ENCODE assay signal across 8 cellular contexts in genomic region chr18:35458677-35459441, GRCh38. TPM values are rescaled to one million over a fixed set of nuclear protein-coding genes. Genes with fewer than 3 reads are reported as not detected.
DNase-seq lines count a peak whose midpoint lies in the region; ATAC-seq and TF ChIP-seq lines count a peak whose summit lies in the region.

No MANE protein-coding gene starts in this region.

- peak overlapping the region; percentile 5 for H3K4me2 ChIP-seq in hepatocyte

- no peaks in the 10 kb centered on the region for H3K79me2 ChIP-seq in hepatocyte

- no peaks in the 10 kb centered on the region for H4K20me1 ChIP-seq in hepatocyte (ENCODE audit: insufficient read depth, poor library complexity, severe bottlenecking)

- H3K36me3 ChIP-seq in BE2C = no peaks in the 10 kb centered on the region
- H3K36me3 ChIP-seq in hepatocyte (replicated peaks; ENCODE audit: insufficient read depth, low read depth) = no peaks in the 10 kb centered on the region
- no peaks in the 10 kb centered on the region for H3K36me3 ChIP-seq in transverse colon

- H3K27ac ChIP-seq in hepatocyte (peak overlapping the region; percentile 82), transverse colon (peak overlapping the region; percentile 4 to 75 (median 52))

- DNase-seq in BE2C = peak; percentile 74
- peak; percentile 82 for DNase-seq in UCSD-AML1 (lab: John Stamatoyannopoulos, UW; ENCODE audit: unreplicated experiment)
- peak; percentile 84 for DNase-seq in hepatocyte (ENCODE audit: low spot score)
- peak; percentile 58 for DNase-seq in transverse colon
- no peak for DNase-seq in germinal center (ENCODE audit: low spot score)
- DNase-seq in NCI-H748 treated with DMSO at 0.1 percent for 48 hours (lab: John Stamatoyannopoulos, UW) = no peak
- no peak for DNase-seq in GOT3 (lab: John Stamatoyannopoulos, UW)

- H3K9me2 ChIP-seq in hepatocyte (replicated peaks; ENCODE audit: insufficient read depth) = no peaks in the 10 kb centered on the region

- H3K4me1 ChIP-seq in BE2C = peaks cover 12% of the 10 kb centered on the region
- H3K4me1 ChIP-seq in hepatocyte (ENCODE audit: insufficient read depth) = peaks cover 23% of the 10 kb centered on the region
- peaks cover 7 to 49% (median 7%) of the 10 kb centered on the region in 4 donors for H3K4me1 ChIP-seq in transverse colon

- TF ChIP-seq EP300 in transverse colon (IDR thresholded peaks at IDR 0.05; ENCODE audit: low read depth) = peak; percentile 9

- intact Hi-C loops in transverse colon (cut with DNase I; ENCODE audit: low total_unique reads) = no loop called here

- peak; percentile 67 for ATAC-seq in HG02588 (IDR thresholded peaks at IDR 0.05; ENCODE audit: unreplicated experiment)

- H3K27me3 ChIP-seq in BE2C (no peaks in the 10 kb centered on the region), hepatocyte (no peaks in the 10 kb centered on the region), transverse colon (no peaks in the 10 kb centered on the region)

- TF ChIP-seq POLR2A in transverse colon (IDR thresholded peaks at IDR 0.05) = no peak

- no peak overlapping the region for H2AFZ ChIP-seq in hepatocyte

- TF ChIP-seq CTCF in BE2C (IDR thresholded peaks at IDR 0.05; ENCODE audit: low read depth, low read length) (no peak), hepatocyte (IDR thresholded peaks at IDR 0.05; ENCODE audit: poor library complexity) (no peak), transverse colon (IDR thresholded peaks at IDR 0.05) (no peak)

- H3K9me3 ChIP-seq in BE2C (no peaks in the 10 kb centered on the region), hepatocyte (ENCODE audit: low read depth) (no peaks in the 10 kb centered on the region), transverse colon (no peaks in the 10 kb centered on the region)

- WGBS in hepatocyte (ENCODE audit: low lambda C conversion rate, missing lambda C conversion rate) = 67% methylated on average over 4 of the region's 4 CpGs
- WGBS in transverse colon (ENCODE audit: low coverage in 1 of 2), 2 donors = 49% methylated on average over 4 of the region's 4 CpGs; no CpG with 5 or more reads in 1 of the 2 donors

- H3K4me3 ChIP-seq in BE2C (ENCODE audit: low read depth, low read length) (no peak overlapping the region), hepatocyte (no peak overlapping the region), transverse colon (no peak overlapping the region)

- in situ Hi-C loops in transverse colon (cut with MboI; ENCODE audit: low pct_ligation_motif_present in 1 of 4, low pct_unique_long_range_greater_than_20kb in 1 of 4, low sequenced_read_pairs in 3 of 4) = no loop called here

RNA-seq across cellular contexts. Expression of gene INO80C, which starts 38.9 kb away (rescaled TPM):
- polyA plus RNA-seq in BE2C (2012; ENCODE audit: insufficient read depth, insufficient read length, low read depth) = 80.3 TPM
- total RNA-seq in hepatocyte (16.5 and 16.6 TPM in 2 replicates), transverse colon (100 to 1,000 TPM in 1 of 4 donors, 10 to 100 TPM in 3; 10.2 to 277 (median 18.0) TPM)
- polyA plus RNA-seq in hepatocyte = 25.1 and 42.2 TPM in 2 replicates

Comparison
In these comparisons a context has a peak if more than half of its experiments do, and no peak if none do; other contexts are left out.
1. DNase-seq: peak in BE2C (single experiment), UCSD-AML1 (single experiment), hepatocyte (single experiment) and transverse colon (single experiment); none in germinal center (single experiment), NCI-H748 treated with DMSO at 0.1 percent for 48 hours (single experiment) and GOT3 (single experiment).